Comparison of ENCODE assay signal across 21 cellular contexts in genomic region chr20:10641467-10641866, GRCh38.
"Had no signal": no experiment of that assay in that cellular context is flagged by ENCODE, and none has a peak within 500 bp of the region (broad histone marks: within the 10 kb centered on the region; RNA-seq: fewer than 3 reads in every experiment).

No MANE protein-coding gene starts in this region.

- FAIRE-seq: bronchial epithelial cell, endothelial cell of umbilical vein, islet of Langerhans had no signal

- H2AFZ ChIP-seq: hepatocyte had no signal

- H3K27me3 ChIP-seq: hepatocyte had no signal

- DNase-seq: activated CD4-positive, alpha-beta T cell treated with anti-CD3 and anti-CD28 coated beads, Interleukin-2, amount 10 ng/mL, durations not matched to agents 7 days and 5 days; activated CD8-positive, alpha-beta memory T cell treated with anti-CD3 and anti-CD28 coated beads, Interleukin-2, amount 50 U/mL, for 4 hours; activated CD8-positive, alpha-beta T cell treated with anti-CD3 and anti-CD28 coated beads, Interleukin-2, amount 10 ng/mL, durations not matched to agents 7 days and 5 days; activated naive CD4-positive, alpha-beta T cell treated with anti-CD3 and anti-CD28 coated beads, Interleukin-2, amount 10 ng/mL, durations not matched to agents 7 days and 5 days; activated T-cell treated with anti-CD3 and anti-CD28 coated beads, Interleukin-2, amount 50 U/mL, for 4 hours; cerebellar nuclear complex; effector CD8-positive, alpha-beta T cell; foreskin fibroblast; left colon; lower lobe of right lung; natural killer cell; occipital lobe; stimulated activated CD4-positive, alpha-beta T cell treated with anti-CD3 and anti-CD28 coated beads, Interleukin-12 subunit alpha, Interleukin-12 subunit beta, amount 100 ng/mL, for 4 hours; stimulated activated CD4-positive, alpha-beta T cell treated with anti-CD3 and anti-CD28 coated beads, Interleukin-1b, Interleukin-23, amount 100 ng/mL, for 48 hours; stimulated activated naive CD4-positive, alpha-beta T cell treated with Interleukin-2 at 50 U/mL for 16 hours; trophoblast cell had no signal

- H3K4me3 ChIP-seq: hepatocyte, lower lobe of right lung had no signal

- H3K27ac ChIP-seq: hepatocyte, lower lobe of right lung had no signal

- H3K9me3 ChIP-seq: lower lobe of right lung had no signal

- H3K4me2 ChIP-seq: hepatocyte had no signal

- ATAC-seq: activated CD4-positive, CD25-positive, alpha-beta regulatory T cell treated with anti-CD3 and anti-CD28 coated beads, Interleukin-2, amount 50 U/mL, for 24 hours; activated CD8-positive, alpha-beta T cell treated with anti-CD3 and anti-CD28 coated beads, Interleukin-2, amount 10 ng/mL, durations not matched to agents 7 days and 5 days; activated T-cell treated with anti-CD3 and anti-CD28 coated beads, Interleukin-2, amount 50 U/mL, for 4 hours; left colon; lower lobe of right lung; natural killer cell had no signal
